1 cellular context compared by ENCODE assay signal in genomic region chr16:83019963-83020362, GRCh38.
TF ChIP-seq lines count a peak whose summit lies in the region.

No MANE protein-coding gene starts in this region.

TF ChIP-seq in HEK293, 187 proteins besides CTCF, POLR2A, EP300 and RAD21 (continued from another document):
- TF ChIP-seq ZBTB20 (tag by site-specific recombination; IDR thresholded peaks at IDR 0.05): no peak
- TF ChIP-seq, protein P1, sequence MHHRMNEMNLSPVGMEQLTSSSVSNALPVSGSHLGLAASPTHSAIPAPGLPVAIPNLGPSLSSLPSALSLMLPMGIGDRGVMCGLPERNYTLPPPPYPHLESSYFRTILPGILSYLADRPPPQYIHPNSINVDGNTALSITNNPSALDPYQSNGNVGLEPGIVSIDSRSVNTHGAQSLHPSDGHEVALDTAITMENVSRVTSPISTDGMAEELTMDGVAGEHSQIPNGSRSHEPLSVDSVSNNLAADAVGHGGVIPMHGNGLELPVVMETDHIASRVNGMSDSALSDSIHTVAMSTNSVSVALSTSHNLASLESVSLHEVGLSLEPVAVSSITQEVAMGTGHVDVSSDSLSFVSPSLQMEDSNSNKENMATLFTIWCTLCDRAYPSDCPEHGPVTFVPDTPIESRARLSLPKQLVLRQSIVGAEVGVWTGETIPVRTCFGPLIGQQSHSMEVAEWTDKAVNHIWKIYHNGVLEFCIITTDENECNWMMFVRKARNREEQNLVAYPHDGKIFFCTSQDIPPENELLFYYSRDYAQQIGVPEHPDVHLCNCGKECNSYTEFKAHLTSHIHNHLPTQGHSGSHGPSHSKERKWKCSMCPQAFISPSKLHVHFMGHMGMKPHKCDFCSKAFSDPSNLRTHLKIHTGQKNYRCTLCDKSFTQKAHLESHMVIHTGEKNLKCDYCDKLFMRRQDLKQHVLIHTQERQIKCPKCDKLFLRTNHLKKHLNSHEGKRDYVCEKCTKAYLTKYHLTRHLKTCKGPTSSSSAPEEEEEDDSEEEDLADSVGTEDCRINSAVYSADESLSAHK (tag by site-specific recombination; IDR thresholded peaks at IDR 0.05): no peak
